Comparison of ENCODE assay signal across 8 cellular contexts in genomic region chr5:90783460-90784333, GRCh38.
DNase-seq lines count a peak whose midpoint lies in the region; ATAC-seq and TF ChIP-seq lines count a peak whose summit lies in the region.

No MANE protein-coding gene starts in this region.

- H3K9me2 ChIP-seq in Loucy (replicated peaks; ENCODE audit: low read depth, low read length) (no peaks in the 10 kb centered on the region), SK-N-SH (no peaks in the 10 kb centered on the region)

- H3K36me3 Mint-ChIP-seq in H9 (ENCODE audit: insufficient read depth in 1 of 3, low read depth in 3 of 3): peaks cover 33 to 54% (median 38%) of the 10 kb centered on the region in 3 experiments
- no peaks in the 10 kb centered on the region for H3K36me3 Mint-ChIP-seq in activated naive CD4-positive, alpha-beta T cell treated with anti-CD3 and anti-CD28 coated beads for 36 hours (ENCODE audit: low read depth)

- H3T11ph ChIP-seq in H9 (ENCODE audit: low read length): no peak overlapping the region

- H3K4ac ChIP-seq in H9 (ENCODE audit: low read depth, low read length): no peak overlapping the region

- H3K79me2 ChIP-seq in H9 (ENCODE audit: insufficient read depth, low read length) (no peaks in the 10 kb centered on the region), Loucy (ENCODE audit: insufficient read depth, low read length) (no peaks in the 10 kb centered on the region), SK-N-SH (ENCODE audit: insufficient read depth) (no peaks in the 10 kb centered on the region)

- no peak overlapping the region for H3K18ac ChIP-seq in H9 (ENCODE audit: insufficient read length, low read depth, low read length)

- H3K4me3 ChIP-seq in Loucy (ENCODE audit: low read length, poor library complexity, severe bottlenecking) (no peak overlapping the region), SK-N-SH (ENCODE audit: low read depth in 2 of 2, low read length in 1 of 2) (peak overlapping the region in 1 of 2 experiments; percentile 30; a peak in 1 of 4 replicates), psoas muscle (no peak overlapping the region)

- no peaks in the 10 kb centered on the region for H3K79me1 ChIP-seq in H9 (ENCODE audit: insufficient read depth, low read depth, low read length, poor library complexity, severe bottlenecking)

- H3K9me3 Mint-ChIP-seq in H9: no peaks in the 10 kb centered on the region
- no peaks in the 10 kb centered on the region for H3K9me3 Mint-ChIP-seq in activated naive CD4-positive, alpha-beta T cell treated with anti-CD3 and anti-CD28 coated beads for 36 hours

- no peaks in the 10 kb centered on the region for H3K36me3 ChIP-seq in Loucy (ENCODE audit: insufficient read depth, low read length)
- no peaks in the 10 kb centered on the region for H3K36me3 ChIP-seq in SK-N-SH (replicated peaks in 1 of 2; ENCODE audit: control insufficient read depth in 1 of 2, insufficient read depth in 2 of 2, low read length in 1 of 2)
- H3K36me3 ChIP-seq in psoas muscle (ENCODE audit: insufficient read depth in 1 of 2, low read depth in 1 of 2): no peaks in the 10 kb centered on the region

- no peak overlapping the region for H3K23ac ChIP-seq in H9 (ENCODE audit: insufficient read length, low read depth, low read length)

- H2BK15ac ChIP-seq in H9 (ENCODE audit: low read depth, low read length): no peak overlapping the region

- H4K20me1 ChIP-seq in H9 (ENCODE audit: control insufficient read depth, insufficient read depth, insufficient read length): no peaks in the 10 kb centered on the region
- no peaks in the 10 kb centered on the region for H4K20me1 ChIP-seq in Loucy (ENCODE audit: insufficient read depth, low read length, poor library complexity, severe bottlenecking)
- H4K20me1 ChIP-seq in SK-N-SH (ENCODE audit: insufficient read depth): no peaks in the 10 kb centered on the region

- 0 out of 4 replicates have a peak, but pooled peaks cover 0 to 2% of the 10 kb centered on the region in 2 experiments for H3K4me1 Mint-ChIP-seq in H9
- no peaks in the 10 kb centered on the region for H3K4me1 Mint-ChIP-seq in activated naive CD4-positive, alpha-beta T cell treated with anti-CD3 and anti-CD28 coated beads for 36 hours (ENCODE audit: low read depth)

- H2AFZ ChIP-seq in H9 (ENCODE audit: low read length) (no peak overlapping the region), Loucy (ENCODE audit: low read length) (no peak overlapping the region), SK-N-SH (ENCODE audit: low read depth) (no peak overlapping the region)

- H3K4me1 ChIP-seq in H9 (ENCODE audit: insufficient read depth, low read length): no peaks in the 10 kb centered on the region
- H3K4me1 ChIP-seq in Loucy (ENCODE audit: insufficient read depth, low read length, poor library complexity, severe bottlenecking): no peaks in the 10 kb centered on the region
- H3K4me1 ChIP-seq in SK-N-SH (ENCODE audit: control insufficient read depth in 1 of 2, insufficient read depth in 2 of 2, low read depth in 1 of 2, low read length in 1 of 2): no peaks in the 10 kb centered on the region
- H3K4me1 ChIP-seq in psoas muscle: no peaks in the 10 kb centered on the region

- DNase-seq in GM10266 (ENCODE audit: extremely low spot score) (peak; percentile 26), H9 (peak; percentile 49), SK-N-SH (peak; percentile 43), Right ventricle myocardium superior (peak; percentile 54), psoas muscle (peak; percentile 32 to 58), cortex of kidney (lab: John Stamatoyannopoulos, UW) (no peak)
- peak; percentile 81 for DNase-seq in activated naive CD4-positive, alpha-beta T cell treated with anti-CD3 and anti-CD28 coated beads for 36 hours

- WGBS in H9 (ENCODE audit: extremely low coverage, insufficient read length, low lambda C conversion rate): no CpG with 5 or more reads among the region's 4 CpGs
- 18% methylated on average over 4 of the region's 4 CpGs for WGBS in SK-N-SH (ENCODE audit: low lambda C conversion rate)
- 20 to 24% (median 21%) methylated on average over 4 of the region's 4 CpGs for WGBS in psoas muscle, 3 donors

- no peak overlapping the region for H3K4me3 Mint-ChIP-seq in H9
- H3K4me3 Mint-ChIP-seq in activated naive CD4-positive, alpha-beta T cell treated with anti-CD3 and anti-CD28 coated beads for 36 hours: no peak overlapping the region

- H3K9me3 ChIP-seq in H9 (ENCODE audit: control insufficient read depth, low read depth, low read length) (no peaks in the 10 kb centered on the region), Loucy (ENCODE audit: insufficient read depth, low read depth, low read length) (no peaks in the 10 kb centered on the region), SK-N-SH (no peaks in the 10 kb centered on the region), psoas muscle (no peaks in the 10 kb centered on the region)

- no peak overlapping the region for H2BK20ac ChIP-seq in H9 (ENCODE audit: low read depth, low read length, poor library complexity, severe bottlenecking)

- no peak overlapping the region for H4K91ac ChIP-seq in H9 (ENCODE audit: insufficient read length, low read depth, low read length)

- TF ChIP-seq EP300 in SK-N-SH (IDR thresholded peaks at IDR 0.05; ENCODE audit: borderline replicate concordance in 1 of 2, low read depth in 1 of 2, low read length in 1 of 2): no peak

- no peak overlapping the region for H2BK12ac ChIP-seq in H9 (ENCODE audit: insufficient read length, low read depth, low read length)

- CTCF ChIA-PET in SK-N-SH (lab: Yijun Ruan, JAX): interaction anchor here (0.5 to 2.3 kb wide), 49 partner anchors 9 to 636 kb away, joined by 3 to 45 read pairs (median 4); partner anchors contain the start of genes ADGRV1, CETN3, LYSMD3 and POLR3G
- CTCF ChIA-PET in activated naive CD4-positive, alpha-beta T cell treated with anti-CD3 and anti-CD28 coated beads for 36 hours (lab: Charles Lee): interaction anchor here (0.6 to 2.2 kb wide), 16 partner anchors 10 to 348 kb away, joined by 3 to 23 read pairs (median 4); no protein-coding TSS in a partner anchor

- no peak overlapping the region for H3K27ac Mint-ChIP-seq in H9
- H3K27ac Mint-ChIP-seq in activated naive CD4-positive, alpha-beta T cell treated with anti-CD3 and anti-CD28 coated beads for 36 hours: no peak overlapping the region

- no peaks in the 10 kb centered on the region for H3K23me2 ChIP-seq in H9 (ENCODE audit: insufficient read length, low read depth, low read length, poor library complexity, severe bottlenecking)

- H3K27me3 ChIP-seq in H9 (ENCODE audit: insufficient read depth, low read length) (no peaks in the 10 kb centered on the region), Loucy (ENCODE audit: insufficient read depth, low read length, poor library complexity, severe bottlenecking) (no peaks in the 10 kb centered on the region), SK-N-SH (ENCODE audit: insufficient read depth) (no peaks in the 10 kb centered on the region), psoas muscle (ENCODE audit: insufficient read depth in 3 of 3, low read length in 2 of 3) (no peaks in the 10 kb centered on the region)

- TF ChIP-seq CTCF in GM10266 (IDR thresholded peaks at IDR 0.05; ENCODE audit: control insufficient read depth, insufficient read depth, low read depth, missing control alignments): peak; percentile 88
- peak; percentile 94 for TF ChIP-seq CTCF in H9 (conservative IDR thresholded peaks at IDR 0.05)
- TF ChIP-seq CTCF in Loucy (conservative IDR thresholded peaks at IDR 0.05; ENCODE audit: low read length): peak; percentile 69
- peak; percentile 91 for TF ChIP-seq CTCF in SK-N-SH (IDR thresholded peaks at IDR 0.05)
- peak; percentile 88 for TF ChIP-seq CTCF in psoas muscle (IDR thresholded peaks at IDR 0.05)

- intact Hi-C loops in activated naive CD4-positive, alpha-beta T cell treated with anti-CD3 and anti-CD28 coated beads for 36 hours (cut with micrococcal nuclease): loop anchor here (1.0 kb wide), 5 partner anchors 74 to 517 kb away; no protein-coding TSS in a partner anchor
- intact Hi-C loops in Right ventricle myocardium superior (cut with DNase I) (loop anchor here (10.0 kb wide), 1 partner anchor 349 kb away; no protein-coding TSS in a partner anchor), psoas muscle (cut with DNase I) (loop anchor here (2.0 to 5.0 kb wide), 2 partner anchors 75 to 346 kb away; no protein-coding TSS in a partner anchor)

- no peak overlapping the region for H3K9ac ChIP-seq in H9 (ENCODE audit: extremely low read depth, insufficient read length, low read length)
- no peak overlapping the region for H3K9ac ChIP-seq in Loucy (ENCODE audit: low read depth, low read length, poor library complexity, severe bottlenecking)
- no peak overlapping the region for H3K9ac ChIP-seq in SK-N-SH

- H2AK5ac ChIP-seq in H9 (ENCODE audit: insufficient read length, low read length): no peak overlapping the region

- H4K8ac ChIP-seq in H9 (replicated peaks; ENCODE audit: insufficient read length, low read depth, low read length): no peak overlapping the region

- no peaks in the 10 kb centered on the region for H3F3A ChIP-seq in Loucy (ENCODE audit: low read depth)
- no peaks in the 10 kb centered on the region for H3F3A ChIP-seq in SK-N-SH (replicated peaks; ENCODE audit: insufficient read depth)

- H3K27me3 Mint-ChIP-seq in H9 (ENCODE audit: low read depth): no peaks in the 10 kb centered on the region
- peaks cover 4% of the 10 kb centered on the region for H3K27me3 Mint-ChIP-seq in activated naive CD4-positive, alpha-beta T cell treated with anti-CD3 and anti-CD28 coated beads for 36 hours (ENCODE audit: low read depth)

- H3K27ac ChIP-seq in H9 (ENCODE audit: insufficient read length, low read depth, low read length) (no peak overlapping the region), SK-N-SH (ENCODE audit: low read depth in 2 of 2, low read length in 1 of 2) (no peak overlapping the region), psoas muscle (no peak overlapping the region)

- no peak overlapping the region for H2BK5ac ChIP-seq in H9 (ENCODE audit: insufficient read length, low read length)

- no peak overlapping the region for H4K5ac ChIP-seq in H9 (ENCODE audit: insufficient read length, low read depth, low read length)

- ATAC-seq in Right ventricle myocardium superior (ENCODE audit: poor library complexity) (peak; percentile 64), psoas muscle (peak; percentile 48 to 80 (median 62))

- no peak overlapping the region for H3K4me2 ChIP-seq in H9 (ENCODE audit: insufficient read depth, insufficient read length, low read length)
- no peak overlapping the region for H3K4me2 ChIP-seq in Loucy (ENCODE audit: low read depth, low read length, poor library complexity, severe bottlenecking)
- no peak overlapping the region for H3K4me2 ChIP-seq in SK-N-SH

- TF ChIP-seq RAD21 in SK-N-SH (IDR thresholded peaks at IDR 0.05; ENCODE audit: low read length): peak; percentile 96

- no peak overlapping the region for H3K14ac ChIP-seq in H9 (ENCODE audit: insufficient read depth, low read length)

- no peak overlapping the region for H2BK120ac ChIP-seq in H9 (ENCODE audit: low read depth, low read length, poor library complexity, severe bottlenecking)

- POLR2A ChIA-PET in SK-N-SH (lab: Yijun Ruan, JAX): no interaction called here

- no peak overlapping the region for H3K56ac ChIP-seq in H9 (ENCODE audit: insufficient read length, low read depth, low read length)

TF ChIP-seq in SK-N-SH, 30 proteins besides CTCF, POLR2A, EP300 and RAD21:
- TF ChIP-seq NFIC (IDR thresholded peaks at IDR 0.05; ENCODE audit: borderline replicate concordance) (no peak), SMC3 (IDR thresholded peaks at IDR 0.05; ENCODE audit: low read depth, low read length) (peak; percentile 75)
